10 cellular contexts compared by ENCODE assay signal in the genomic region with DNA sequence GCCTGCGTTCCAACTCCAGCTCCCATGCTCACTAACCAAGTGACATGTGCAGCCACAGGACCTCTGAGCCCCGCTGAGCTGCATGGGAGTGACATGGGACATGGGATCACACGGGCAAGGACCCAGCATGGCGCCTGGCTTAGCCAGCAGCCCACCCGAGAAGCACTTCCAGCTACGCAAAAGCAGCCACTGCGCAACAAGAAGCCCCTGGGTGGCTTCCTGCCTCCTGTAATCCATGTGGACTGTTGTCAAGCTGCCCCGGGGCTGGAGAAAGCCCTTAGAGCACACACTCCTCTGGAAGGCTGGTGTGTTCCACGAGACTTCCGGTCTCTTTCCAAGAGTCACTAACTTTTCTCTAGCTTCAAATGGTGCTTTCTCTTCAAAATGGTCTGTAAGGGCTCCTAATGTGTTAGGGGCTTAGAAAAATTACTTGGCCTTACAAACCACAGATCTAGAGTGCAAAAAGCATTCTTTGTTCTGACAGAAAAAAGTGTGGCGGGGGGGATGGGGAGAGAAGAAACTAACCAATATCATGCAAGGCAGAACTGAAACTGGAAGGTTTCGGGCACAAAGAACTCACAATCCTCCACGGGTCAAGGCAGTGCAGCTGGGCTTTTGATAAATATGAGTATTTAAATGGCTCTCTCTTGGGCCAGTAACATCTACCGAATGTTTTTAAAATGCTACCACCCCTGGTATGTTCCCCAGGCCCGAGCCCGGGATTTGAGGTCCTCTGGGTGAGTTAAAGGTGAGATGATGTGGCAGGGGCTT. TPM values are rescaled to one million over a fixed set of nuclear protein-coding genes. Genes with fewer than 3 reads are reported as not detected.
A peak's percentile ranks its signal among the peaks of the same experiment; 100 is the strongest.
DNase-seq lines count a peak whose midpoint lies in the region; ATAC-seq and TF ChIP-seq lines count a peak whose summit lies in the region.
"Had no signal": no experiment of that assay in that cellular context is flagged by ENCODE, and none has a peak within 500 bp of the region (broad histone marks: within the 10 kb centered on the region; RNA-seq: fewer than 3 reads in every experiment).

No MANE protein-coding gene starts in this region.

- no peak overlapping the region for H3K4me3 ChIP-seq in neuronal stem cell (ENCODE audit: low read length in 2 of 2)
- no peak overlapping the region for H3K4me3 ChIP-seq in ascending aorta
- no peak overlapping the region for H3K4me3 ChIP-seq in PC-3 (ENCODE audit: low read length)
- H3K4me3 ChIP-seq: uterus had no signal

- no peak overlapping the region for H3K4ac ChIP-seq in neuronal stem cell (ENCODE audit: low read length)

- no TSS peak for BruUV-seq in PC-3 (replicated peaks; lab: Mats Ljungman, UMichigan)

- H4K8ac ChIP-seq in neuronal stem cell (ENCODE audit: low read depth, low read length), result no peak overlapping the region

- H3K9ac ChIP-seq in neuronal stem cell (ENCODE audit: low read depth, low read length, poor library complexity) (no peak overlapping the region), PC-3 (ENCODE audit: low read length) (no peak overlapping the region)

- H3K79me2 ChIP-seq in PC-3 (ENCODE audit: low read length), result peaks cover 28% of the 10 kb centered on the region

- H3K27ac ChIP-seq in neuronal stem cell (replicated peaks; ENCODE audit: low read length) (no peak overlapping the region), ascending aorta (no peak overlapping the region), PC-3 (ENCODE audit: low read length) (no peak overlapping the region)
- H3K27ac ChIP-seq: uterus had no signal

- ATAC-seq in GM18858 (IDR thresholded peaks at IDR 0.05; ENCODE audit: unreplicated experiment) (peak; percentile 38), GM21825 (IDR thresholded peaks at IDR 0.05; ENCODE audit: unreplicated experiment) (peak; percentile 56), PC-3 (no peak)

- H2BK5ac ChIP-seq in neuronal stem cell (ENCODE audit: low read length), result no peak overlapping the region

- WGBS in neuronal stem cell (ENCODE audit: extremely low coverage in 2 of 2, insufficient read length in 2 of 2, insufficient replicate concordance in 1 of 2), 2 donors, result no CpG with 5 or more reads among the region's 16 CpGs

- H4K20me1 ChIP-seq in PC-3 (ENCODE audit: low read length), result no peaks in the 10 kb centered on the region

- H2AFZ ChIP-seq in neuronal stem cell (ENCODE audit: low read length) (no peak overlapping the region), PC-3 (ENCODE audit: low read length) (no peak overlapping the region)

- peaks cover 6% of the 10 kb centered on the region for H3K79me1 ChIP-seq in neuronal stem cell (ENCODE audit: low read depth, low read length)

- no peak overlapping the region for H2BK120ac ChIP-seq in neuronal stem cell (ENCODE audit: low read depth, low read length)

- no peaks in the 10 kb centered on the region for H3K9me2 ChIP-seq in PC-3 (replicated peaks; ENCODE audit: low read length)

- H3F3A ChIP-seq in PC-3 (ENCODE audit: low read length, unreplicated experiment), result no peaks in the 10 kb centered on the region

- H2BK12ac ChIP-seq in neuronal stem cell (ENCODE audit: low read length), result no peak overlapping the region

- H2BK15ac ChIP-seq in neuronal stem cell (ENCODE audit: low read length), result no peak overlapping the region

- peak; percentile 72 for DNase-seq in NAMALWA (ENCODE audit: low spot score)
- no peak for DNase-seq in neuronal stem cell (ENCODE audit: low spot score)
- DNase-seq in ascending aorta (ENCODE audit: low spot score in 2 of 2), result no peak
- no peak for DNase-seq in activated naive CD4-positive, alpha-beta T cell treated with Interleukin-2 at 50 U/mL for 16 hours
- DNase-seq in PC-3, result no peak
- DNase-seq in stimulated activated CD4-positive, alpha-beta T cell treated with anti-CD3 and anti-CD28 coated beads, Interleukin-4, amount 100 ng/mL, for 4 hours, result no peak
- DNase-seq: stimulated activated CD4-positive, alpha-beta T cell treated with anti-CD3 and anti-CD28 coated beads, Interleukin-12 subunit alpha, Interleukin-12 subunit beta, amount 100 ng/mL, for 4 hours; uterus had no signal

- H3K4me1 ChIP-seq in neuronal stem cell (ENCODE audit: control insufficient read depth in 2 of 2, insufficient read depth in 1 of 2, low read depth in 1 of 2, low read length in 2 of 2) (peaks cover 4 to 6% of the 10 kb centered on the region in 2 donors), ascending aorta (peaks cover 8 to 19% of the 10 kb centered on the region in 2 donors), PC-3 (ENCODE audit: insufficient read depth, low read length) (peaks cover 18% of the 10 kb centered on the region)

- H3K9me3 ChIP-seq in neuronal stem cell (replicated peaks in 1 of 2; ENCODE audit: control insufficient read depth in 2 of 2, insufficient read depth in 1 of 2, low read depth in 1 of 2, low read length in 2 of 2) (peaks cover 0 to 2% of the 10 kb centered on the region in 2 donors), ascending aorta (no peaks in the 10 kb centered on the region), PC-3 (ENCODE audit: low read length) (no peaks in the 10 kb centered on the region)
- H3K9me3 ChIP-seq: uterus had no signal

- intact Hi-C loops in ascending aorta (cut with DNase I), result no loop called here
- intact Hi-C loops in PC-3 (cut with micrococcal nuclease), result no loop called here

- no peak overlapping the region for H3K18ac ChIP-seq in neuronal stem cell (ENCODE audit: low read length)

- H2AK5ac ChIP-seq in neuronal stem cell (ENCODE audit: low read depth, low read length), result no peak overlapping the region

- peak overlapping the region; percentile 17 for H3K23ac ChIP-seq in neuronal stem cell (ENCODE audit: low read depth, low read length, poor library complexity)

- no peak overlapping the region for H3K14ac ChIP-seq in neuronal stem cell (ENCODE audit: low read length)

- peaks cover 44 to 77% of the 10 kb centered on the region in 2 donors for H3K36me3 ChIP-seq in neuronal stem cell (replicated peaks in 1 of 2; ENCODE audit: control insufficient read depth in 2 of 2, insufficient read depth in 2 of 2, low read length in 2 of 2)
- peaks cover 60 to 63% of the 10 kb centered on the region in 2 donors for H3K36me3 ChIP-seq in ascending aorta
- H3K36me3 ChIP-seq in PC-3 (ENCODE audit: low read depth, low read length), result peaks cover 41% of the 10 kb centered on the region
- H3K36me3 ChIP-seq: uterus had no signal

- TF ChIP-seq CTCF in ascending aorta (IDR thresholded peaks at IDR 0.05) (no peak), PC-3 (conservative IDR thresholded peaks at IDR 0.05; ENCODE audit: low read depth, low read length) (no peak)

- H4K91ac ChIP-seq in neuronal stem cell (ENCODE audit: low read depth, low read length, poor library complexity), result no peak overlapping the region

- CTCF ChIA-PET in PC-3 (lab: Charles Lee), result no interaction called here

- H3K4me2 ChIP-seq in neuronal stem cell (ENCODE audit: insufficient read depth, low read length, poor library complexity, severe bottlenecking) (no peak overlapping the region), PC-3 (ENCODE audit: low read length) (no peak overlapping the region)

- H3K27me3 ChIP-seq in neuronal stem cell (ENCODE audit: control insufficient read depth in 3 of 3, insufficient read depth in 3 of 3, low read depth in 1 of 3, low read length in 3 of 3), result no peaks in the 10 kb centered on the region
- H3K27me3 ChIP-seq in ascending aorta, result no peaks in the 10 kb centered on the region
- no peaks in the 10 kb centered on the region for H3K27me3 ChIP-seq in PC-3 (ENCODE audit: low read length)
- H3K27me3 ChIP-seq: uterus had no signal

- POLR2A ChIA-PET in PC-3 (lab: Charles Lee; ENCODE audit: unreplicated experiment), result no interaction called here

RNA-seq across cellular contexts. Expression of a gene that starts 5.5 kb away (rescaled TPM):
- 36.4 TPM for polyA plus RNA-seq in neuronal stem cell (2013, experiment 1 of 2)
- 35.7 TPM for polyA plus RNA-seq in neuronal stem cell (2013, experiment 2 of 2)
- total RNA-seq in ascending aorta (123 TPM), PC-3 (2014; rRNA removed) (74.9 and 75.9 TPM in 2 replicates)

RNA-seq across cellular contexts. Expression of a gene that starts 46.1 kb away (rescaled TPM):
- 32.3 TPM for polyA plus RNA-seq in neuronal stem cell (2013, experiment 1 of 2)
- polyA plus RNA-seq in neuronal stem cell (2013, experiment 2 of 2), result 34.5 TPM
- 130 TPM for total RNA-seq in ascending aorta
- total RNA-seq in PC-3 (2014; rRNA removed), result 64.3 and 83.5 TPM in 2 replicates

RNA-seq across cellular contexts. Expression of a gene that starts 53.2 kb away (rescaled TPM):
- 39.9 TPM for polyA plus RNA-seq in neuronal stem cell (2013, experiment 1 of 2)
- 39.4 TPM for polyA plus RNA-seq in neuronal stem cell (2013, experiment 2 of 2)
- total RNA-seq in ascending aorta (82.0 TPM), PC-3 (2014; rRNA removed) (17.5 and 19.0 TPM in 2 replicates)
